Comparison of ENCODE assay signal across 13 cellular contexts in genomic region chr4:170391066-170391754, GRCh38.
DNase-seq lines count a peak whose midpoint lies in the region; ATAC-seq and TF ChIP-seq lines count a peak whose summit lies in the region.
"Had no signal": no experiment of that assay in that cellular context is flagged by ENCODE, and none has a peak within 500 bp of the region (broad histone marks: within the 10 kb centered on the region; RNA-seq: fewer than 3 reads in every experiment).

No MANE protein-coding gene starts in this region.

- H3K27me3 ChIP-seq in brain microvascular endothelial cell (replicated peaks) = no peaks in the 10 kb centered on the region

- DNase-seq in LHCN-M2 (ENCODE audit: low read depth) = peak; percentile 52
- DNase-seq in brain microvascular endothelial cell = peak; percentile 79
- peak; percentile 90 for DNase-seq in renal cortical epithelial cell (ENCODE audit: low read depth)
- no peak for DNase-seq in NCI-H1436 (lab: John Stamatoyannopoulos, UW)
- no peak for DNase-seq in central memory CD4-positive, alpha-beta T cell
- DNase-seq in NCI-H2029 treated with DMSO at 0.1 percent for 48 hours (lab: John Stamatoyannopoulos, UW) = no peak
- no peak for DNase-seq in NCI-H2227 (lab: John Stamatoyannopoulos, UW; ENCODE audit: unreplicated experiment)
- DNase-seq: activated CD8-positive, alpha-beta T cell treated with anti-CD3 and anti-CD28 coated beads, Interleukin-2, amount 10 ng/mL, durations not matched to agents 7 days and 5 days; activated naive CD8-positive, alpha-beta T cell treated with anti-CD3 and anti-CD28 coated beads, Interleukin-2, amount 50 U/mL, for 24 hours; left ventricle myocardium inferior had no signal

- H3K27ac ChIP-seq in brain microvascular endothelial cell = peak overlapping the region; percentile 83
- H3K27ac ChIP-seq: left ventricle myocardium inferior, SK-N-MC had no signal

- no peak for TF ChIP-seq CTCF in brain microvascular endothelial cell (IDR thresholded peaks at IDR 0.05; ENCODE audit: low read depth, low read length, missing control alignments)

- in situ Hi-C loops in brain microvascular endothelial cell (cut with HindIII; ENCODE audit: low pct_ligation_motif_present, low sequenced_read_pairs) = no loop called here

- H3K36me3 ChIP-seq in brain microvascular endothelial cell (replicated peaks) = no peaks in the 10 kb centered on the region
- H3K36me3 ChIP-seq: left ventricle myocardium inferior had no signal

- no peak overlapping the region for H3K4me3 ChIP-seq in brain microvascular endothelial cell (ENCODE audit: low read depth, low read length)
- H3K4me3 ChIP-seq: left ventricle myocardium inferior, SK-N-MC had no signal

- peak; percentile 66 for ATAC-seq in GM18870 (IDR thresholded peaks at IDR 0.05; ENCODE audit: unreplicated experiment)
- ATAC-seq: activated CD8-positive, alpha-beta T cell treated with anti-CD3 and anti-CD28 coated beads, Interleukin-2, amount 10 ng/mL, durations not matched to agents 7 days and 5 days; activated naive CD8-positive, alpha-beta T cell treated with anti-CD3 and anti-CD28 coated beads, Interleukin-2, amount 50 U/mL, for 24 hours; HepG2 had no signal

Comparison
In these comparisons a context has a peak if more than half of its experiments do, and no peak if none do; other contexts are left out.
1. DNase-seq: peak in LHCN-M2 (single experiment), brain microvascular endothelial cell (single experiment) and renal cortical epithelial cell (single experiment); none in NCI-H1436 (single experiment), central memory CD4-positive, alpha-beta T cell (single experiment), NCI-H2029 treated with DMSO at 0.1 percent for 48 hours (single experiment) and NCI-H2227 (single experiment).